Comparison of ENCODE assay signal across 8 cellular contexts in genomic region chr17:3003401-3004149, GRCh38. TPM values are rescaled to one million over a fixed set of nuclear protein-coding genes. Genes with fewer than 3 reads are reported as not detected.
A peak's percentile ranks its signal among the peaks of the same experiment; 100 is the strongest.
DNase-seq lines count a peak whose midpoint lies in the region; ATAC-seq and TF ChIP-seq lines count a peak whose summit lies in the region.

No MANE protein-coding gene starts in this region.

- CTCF ChIA-PET in mammary epithelial cell (lab: Charles Lee; ENCODE audit: low non-redundant PET), result interaction anchor here (0.6 kb wide), 1 partner anchor 519 kb away, joined by 4 read pairs; no protein-coding TSS in a partner anchor

- in situ Hi-C loops in mammary epithelial cell (cut with MboI; ENCODE audit: low sequenced_read_pairs in 2 of 2), result loop anchor here in 1 of 2 donors (25.0 kb wide), 1 partner anchor 166 kb away; no protein-coding TSS in a partner anchor

- peak overlapping the region in 2 of 4 donors; percentile 73 to 78 for H3K4me3 Mint-ChIP-seq in CD4-positive, CD25-positive, alpha-beta regulatory T cell

- H3K36me3 ChIP-seq in CD4-positive, CD25-positive, alpha-beta regulatory T cell (ENCODE audit: control insufficient read depth, insufficient read depth, low read length), result peaks cover 35% of the 10 kb centered on the region
- H3K36me3 ChIP-seq in mammary epithelial cell (ENCODE audit: insufficient read depth, low read length) (peaks cover 7% of the 10 kb centered on the region), muscle layer of colon (ENCODE audit: insufficient read depth, low read length) (peaks cover 4% of the 10 kb centered on the region)

- H3K9ac ChIP-seq in mammary epithelial cell (ENCODE audit: insufficient read depth, low read length), result no peak overlapping the region
- peak overlapping the region; percentile 15 for H3K9ac ChIP-seq in muscle layer of colon (ENCODE audit: low read length)

- TF ChIP-seq CTCF in HL-60 (IDR thresholded peaks at IDR 0.05; ENCODE audit: insufficient read depth, low read length) (no peak), mammary epithelial cell (conservative IDR thresholded peaks at IDR 0.05 in 1 of 2, IDR thresholded peaks at IDR 0.05 in 1 of 2; ENCODE audit: extremely low read depth in 1 of 2, insufficient read depth in 1 of 2, low read depth in 1 of 2, low read length in 2 of 2) (no peak), lower leg skin (IDR thresholded peaks at IDR 0.05) (no peak)

- H3K79me2 ChIP-seq in mammary epithelial cell (ENCODE audit: insufficient read depth, low read length), result peaks cover 5% of the 10 kb centered on the region

- H3K27ac Mint-ChIP-seq in CD4-positive, CD25-positive, alpha-beta regulatory T cell, result peak overlapping the region in 2 of 3 donors; percentile 82 to 90

- intact Hi-C loops in mammary epithelial cell (cut with micrococcal nuclease) (loop anchor here (1.0 to 2.0 kb wide), 2 partner anchors 77 to 155 kb away; no protein-coding TSS in a partner anchor), lower leg skin (cut with DNase I; ENCODE audit: low total_unique reads) (loop anchor here (10.0 kb wide), 1 partner anchor 149 kb away; no protein-coding TSS in a partner anchor)

- peaks cover 6% of the 10 kb centered on the region for H3K4me1 ChIP-seq in CD4-positive, CD25-positive, alpha-beta regulatory T cell (ENCODE audit: control insufficient read depth, insufficient read depth, low read length, poor library complexity, severe bottlenecking)
- peaks cover 16% of the 10 kb centered on the region for H3K4me1 ChIP-seq in mammary epithelial cell (ENCODE audit: insufficient read depth, low read length)
- peaks cover 27% of the 10 kb centered on the region for H3K4me1 ChIP-seq in muscle layer of colon (ENCODE audit: insufficient read depth, low read length)

- no TSS peak for BruUV-seq in mammary epithelial cell (replicated peaks; lab: Mats Ljungman, UMichigan)

- 93% methylated on average over 7 of the region's 22 CpGs for WGBS in mammary epithelial cell (ENCODE audit: low coverage, missing lambda C conversion rate)
- WGBS in lower leg skin, 2 donors, result 63 to 71% methylated on average over 22 of the region's 22 CpGs

- ATAC-seq in CD4-positive, CD25-positive, alpha-beta regulatory T cell (ENCODE audit: low read depth in 2 of 2), result no peak
- no peak for ATAC-seq in GM18868 (IDR thresholded peaks at IDR 0.05; ENCODE audit: unreplicated experiment)

- no peak for DNase-seq in CD4-positive, CD25-positive, alpha-beta regulatory T cell
- DNase-seq in HL-60 (ENCODE audit: low read depth in 1 of 2, low spot score in 1 of 2) (peak; percentile 51 to 73), mammary epithelial cell (no peak), NCI-H2029 (lab: John Stamatoyannopoulos, UW) (no peak), lower leg skin (ENCODE audit: low spot score in 2 of 2) (no peak)
- no peak for DNase-seq in stimulated activated naive CD4-positive, alpha-beta T cell (lab: John Stamatoyannopoulos, UW)

- H4K20me1 ChIP-seq in mammary epithelial cell (ENCODE audit: insufficient read depth, low read length), result no peaks in the 10 kb centered on the region

- H2AFZ ChIP-seq in mammary epithelial cell (ENCODE audit: low read depth, low read length), result peak overlapping the region; percentile 28

- H3K4me1 Mint-ChIP-seq in CD4-positive, CD25-positive, alpha-beta regulatory T cell, result peaks cover 0 to 30% (median 2%) of the 10 kb centered on the region in 4 donors

- dilution Hi-C loops in mammary epithelial cell (cut with HindIII; ENCODE audit: low sequenced_read_pairs), result no loop called here

- no peak for TF ChIP-seq POLR2A in lower leg skin (IDR thresholded peaks at IDR 0.05)

- H3K27ac ChIP-seq in CD4-positive, CD25-positive, alpha-beta regulatory T cell (ENCODE audit: insufficient read depth, low read length, poor library complexity, severe bottlenecking), result peak overlapping the region; percentile 5
- H3K27ac ChIP-seq in HL-60 (replicated peaks) (peak overlapping the region; percentile 58), mammary epithelial cell (ENCODE audit: insufficient read depth, low read depth, low read length) (peak overlapping the region; percentile 28), muscle layer of colon (ENCODE audit: low read depth, low read length) (peak overlapping the region; percentile 88)

- peak overlapping the region; percentile 65 for H3K4me2 ChIP-seq in mammary epithelial cell (ENCODE audit: insufficient read depth, low read depth, low read length)

- peaks cover 25% of the 10 kb centered on the region for H3K36me3 Mint-ChIP-seq in CD4-positive, CD25-positive, alpha-beta regulatory T cell

- H3K9me3 Mint-ChIP-seq in CD4-positive, CD25-positive, alpha-beta regulatory T cell, result no peaks in the 10 kb centered on the region

- no peaks in the 10 kb centered on the region for H3K27me3 ChIP-seq in CD4-positive, CD25-positive, alpha-beta regulatory T cell (ENCODE audit: control insufficient read depth, insufficient read depth, low read length)
- H3K27me3 ChIP-seq in HL-60 (ENCODE audit: insufficient read depth, poor library complexity, severe bottlenecking) (no peaks in the 10 kb centered on the region), mammary epithelial cell (ENCODE audit: insufficient read depth, low read length) (no peaks in the 10 kb centered on the region), muscle layer of colon (ENCODE audit: control insufficient read depth in 1 of 2, insufficient read depth in 2 of 2, low read length in 2 of 2) (no peaks in the 10 kb centered on the region)

- no peaks in the 10 kb centered on the region for H3K9me3 ChIP-seq in CD4-positive, CD25-positive, alpha-beta regulatory T cell (ENCODE audit: control insufficient read depth in 2 of 2, low read length in 2 of 2)
- no peaks in the 10 kb centered on the region for H3K9me3 ChIP-seq in mammary epithelial cell (replicated peaks; ENCODE audit: insufficient read depth, low read length)
- H3K9me3 ChIP-seq in muscle layer of colon (ENCODE audit: low read length), result no peaks in the 10 kb centered on the region

- H3K4me3 ChIP-seq in CD4-positive, CD25-positive, alpha-beta regulatory T cell (ENCODE audit: low read depth, low read length), result no peak overlapping the region
- no peak overlapping the region for H3K4me3 ChIP-seq in HL-60 (replicated peaks; ENCODE audit: insufficient read depth, low read length)
- no peak overlapping the region for H3K4me3 ChIP-seq in mammary epithelial cell (replicated peaks in 1 of 3; ENCODE audit: insufficient read depth in 1 of 3, low read depth in 2 of 3, low read length in 3 of 3)
- H3K4me3 ChIP-seq in muscle layer of colon (ENCODE audit: low read depth in 1 of 2, low read length in 2 of 2), result peak overlapping the region in 1 of 2 donors; percentile 49
- no peak overlapping the region for H3K4me3 ChIP-seq in lower leg skin (ENCODE audit: low read depth, poor library complexity, severe bottlenecking)

- no peaks in the 10 kb centered on the region for H3K27me3 Mint-ChIP-seq in CD4-positive, CD25-positive, alpha-beta regulatory T cell

RNA-seq across cellular contexts. Expression of gene OR1D5, which starts 59.8 kb away (rescaled TPM):
- not detected for total RNA-seq in CD4-positive, CD25-positive, alpha-beta regulatory T cell
- not detected for polyA plus RNA-seq in CD4-positive, CD25-positive, alpha-beta regulatory T cell
- total RNA-seq in mammary epithelial cell (not detected), lower leg skin (not detected)
- not detected for polyA plus RNA-seq in mammary epithelial cell
- polyA minus RNA-seq in mammary epithelial cell, result not detected

Comparison
In these comparisons a context has a peak if more than half of its experiments do, and no peak if none do; other contexts are left out.
1. DNase-seq: peak in HL-60 (2 of 2); none in CD4-positive, CD25-positive, alpha-beta regulatory T cell (0 of 3), mammary epithelial cell (single experiment), NCI-H2029 (single experiment), lower leg skin (0 of 2) and stimulated activated naive CD4-positive, alpha-beta T cell (0 of 6).
2. H3K27ac ChIP-seq: peak in every context shown above with its lines; median percentile 88 in muscle layer of colon; 58 in HL-60; 28 in mammary epithelial cell; 5 in CD4-positive, CD25-positive, alpha-beta regulatory T cell.